ENCODE assay signal across 14 cellular contexts in genomic region chr3:72401005-72401404, GRCh38.
"Had no signal": no experiment of that assay in that cellular context is flagged by ENCODE, and none has a peak within 500 bp of the region (broad histone marks: within the 10 kb centered on the region; RNA-seq: fewer than 3 reads in every experiment).

No MANE protein-coding gene starts in this region.

- H3K4me3 ChIP-seq: hepatocyte, suprapubic skin had no signal

- H3K9me3 ChIP-seq: suprapubic skin had no signal

- DNase-seq: activated CD4-positive, alpha-beta T cell treated with anti-CD3 and anti-CD28 coated beads, Interleukin-2, amount 10 ng/mL, durations not matched to agents 7 days and 5 days; activated CD4-positive, CD25-positive, alpha-beta regulatory T cell; activated naive CD4-positive, alpha-beta T cell; effector memory CD4-positive, alpha-beta T cell; kidney; mesendoderm; nephron progenitor cell; stimulated activated CD4-positive, alpha-beta T cell treated with anti-CD3 and anti-CD28 coated beads, Interleukin-2, amount 100 ng/mL, for 48 hours; stimulated activated naive CD4-positive, alpha-beta T cell treated with Interleukin-2 at 50 U/mL for 16 hours had no signal

- H2AFZ ChIP-seq: hepatocyte had no signal

- H3K27me3 Mint-ChIP-seq: activated CD4-positive, alpha-beta T cell treated with anti-CD3 and anti-CD28 coated beads, Interleukin-2, amount 10 ng/mL, durations not matched to agents 7 days and 5 days; central memory CD8-positive, alpha-beta T cell had no signal

- H3K4me3 Mint-ChIP-seq: activated CD4-positive, alpha-beta T cell treated with anti-CD3 and anti-CD28 coated beads, Interleukin-2, amount 10 ng/mL, durations not matched to agents 7 days and 5 days; central memory CD8-positive, alpha-beta T cell; nephron progenitor cell; T-helper 1 cell treated with Interleukin-12 subunit alpha and Interleukin-12 subunit beta and Interleukin-4 antibody, amounts not matched to agents 30 μg/mL and 1 μg/mL, for 36 hours had no signal

- H3K9me3 Mint-ChIP-seq: central memory CD8-positive, alpha-beta T cell; T-helper 1 cell treated with Interleukin-12 subunit alpha and Interleukin-12 subunit beta and Interleukin-4 antibody, amounts not matched to agents 30 μg/mL and 1 μg/mL, for 36 hours had no signal

- H3K4me2 ChIP-seq: hepatocyte had no signal

- H3K27me3 ChIP-seq: hepatocyte, suprapubic skin had no signal

- H3K27ac Mint-ChIP-seq: activated CD4-positive, alpha-beta T cell treated with anti-CD3 and anti-CD28 coated beads, Interleukin-2, amount 10 ng/mL, durations not matched to agents 7 days and 5 days; nephron progenitor cell; T-helper 1 cell treated with Interleukin-12 subunit alpha and Interleukin-12 subunit beta and Interleukin-4 antibody, amounts not matched to agents 30 μg/mL and 1 μg/mL, for 36 hours had no signal

- H3K36me3 ChIP-seq: suprapubic skin had no signal

- H3K27ac ChIP-seq: epithelial cell of prostate, hepatocyte, suprapubic skin had no signal
